Comparison of ENCODE assay signal across 10 cellular contexts in genomic region chr3:57006949-57007419, GRCh38. TPM values are rescaled to one million over a fixed set of nuclear protein-coding genes. Genes with fewer than 3 reads are reported as not detected.
DNase-seq lines count a peak whose midpoint lies in the region; ATAC-seq, FAIRE-seq and TF ChIP-seq lines count a peak whose summit lies in the region.
"Had no signal": no experiment of that assay in that cellular context is flagged by ENCODE, and none has a peak within 500 bp of the region (broad histone marks: within the 10 kb centered on the region; RNA-seq: fewer than 3 reads in every experiment).

No MANE protein-coding gene starts in this region.

- H3K79me2 ChIP-seq in HepG2 (ENCODE audit: insufficient read depth, low read length) = no peaks in the 10 kb centered on the region
- H3K79me2 ChIP-seq in mammary epithelial cell (ENCODE audit: insufficient read depth, low read length) = no peaks in the 10 kb centered on the region

- TF ChIP-seq POLR2A in HepG2 (IDR thresholded peaks at IDR 0.05; ENCODE audit: insufficient read depth in 1 of 2, low read depth in 2 of 2, low read length in 2 of 2) (no peak), right lobe of liver (IDR thresholded peaks at IDR 0.05) (no peak)

- CTCF ChIA-PET in HepG2 (lab: Yijun Ruan, JAX; ENCODE audit: low intra/inter-chr PET ratio, low total read pairs) (no interaction called here), mammary epithelial cell (lab: Charles Lee; ENCODE audit: low non-redundant PET) (no interaction called here)

- no peak for DNase-seq in HepG2 (ENCODE audit: low spot score)
- no peak for DNase-seq in right lobe of liver
- peak; percentile 95 for DNase-seq in mammary epithelial cell
- no peak for DNase-seq in NCI-H1436 treated with DMSO at 0.1 percent for 48 hours (lab: John Stamatoyannopoulos, UW)
- DNase-seq in activated effector memory CD4-positive, alpha-beta T cell treated with anti-CD3 and anti-CD28 coated beads, Interleukin-2, amount 50 U/mL, for 16 hours = no peak
- DNase-seq: NK-92 treated with Interleukin-12 subunit alpha and Interleukin-12 subunit beta, amount 100 ng/mL, for 24 hours had no signal

- POLR2A ChIA-PET in HepG2 (lab: Yijun Ruan, JAX) = no interaction called here

- no peak for ATAC-seq in HepG2
- no peak for ATAC-seq in right lobe of liver
- ATAC-seq in GM19324 (IDR thresholded peaks at IDR 0.05; ENCODE audit: low FRiP score, unreplicated experiment) = no peak
- ATAC-seq in HG03045 (IDR thresholded peaks at IDR 0.05; ENCODE audit: unreplicated experiment) = no peak

- no peaks in the 10 kb centered on the region for H3K4me1 ChIP-seq in HepG2 (ENCODE audit: insufficient read depth, low read length)
- H3K4me1 ChIP-seq in right lobe of liver = no peaks in the 10 kb centered on the region
- H3K4me1 ChIP-seq in mammary epithelial cell (ENCODE audit: insufficient read depth, low read length) = peaks cover 40% of the 10 kb centered on the region
- H3K4me1 ChIP-seq in muscle layer of colon (ENCODE audit: insufficient read depth, low read length) = peaks cover 71% of the 10 kb centered on the region

- H3K4me3 ChIP-seq in HepG2 (replicated peaks in 1 of 3; ENCODE audit: insufficient read depth in 1 of 3, low read depth in 2 of 3, low read length in 3 of 3) (no peak overlapping the region), right lobe of liver (no peak overlapping the region), mammary epithelial cell (replicated peaks in 1 of 3; ENCODE audit: insufficient read depth in 1 of 3, low read depth in 2 of 3, low read length in 3 of 3) (no peak overlapping the region), muscle layer of colon (ENCODE audit: low read depth in 1 of 2, low read length in 2 of 2) (no peak overlapping the region)

- no peak for TF ChIP-seq RAD21 in HepG2 (CRISPR knock-in tag; IDR thresholded peaks at IDR 0.05)

- H2AFZ ChIP-seq in HepG2 (ENCODE audit: low read length) = no peak overlapping the region
- peak overlapping the region; percentile 71 for H2AFZ ChIP-seq in mammary epithelial cell (ENCODE audit: low read depth, low read length)

- H3K9ac ChIP-seq in HepG2 (ENCODE audit: insufficient read depth, low read depth, low read length) = no peak overlapping the region
- H3K9ac ChIP-seq in mammary epithelial cell (ENCODE audit: insufficient read depth, low read length) = no peak overlapping the region
- H3K9ac ChIP-seq in muscle layer of colon (ENCODE audit: low read length) = no peak overlapping the region

- TF ChIP-seq EP300 in HepG2 (IDR thresholded peaks at IDR 0.05; ENCODE audit: low read depth in 2 of 2, low read length in 2 of 2) (no peak), HepG2 (CRISPR knock-in tag; IDR thresholded peaks at IDR 0.05; ENCODE audit: borderline replicate concordance) (no peak)

- peaks cover 1 to 3% of the 10 kb centered on the region in 2 experiments; a peak in 1 of 5 replicates for H3K36me3 ChIP-seq in HepG2 (replicated peaks in 1 of 2; ENCODE audit: control insufficient read depth in 1 of 2, insufficient read depth in 2 of 2, low read length in 2 of 2)
- H3K36me3 ChIP-seq in right lobe of liver = no peaks in the 10 kb centered on the region
- H3K36me3 ChIP-seq in mammary epithelial cell (ENCODE audit: insufficient read depth, low read length) = no peaks in the 10 kb centered on the region
- no peaks in the 10 kb centered on the region for H3K36me3 ChIP-seq in muscle layer of colon (ENCODE audit: insufficient read depth, low read length)

- H3K4me2 ChIP-seq in HepG2 (ENCODE audit: low read depth, low read length) (no peak overlapping the region), mammary epithelial cell (ENCODE audit: insufficient read depth, low read depth, low read length) (peak overlapping the region; percentile 57)

- H3K9me3 ChIP-seq in HepG2 (ENCODE audit: low read length) = no peaks in the 10 kb centered on the region
- H3K9me3 ChIP-seq in right lobe of liver = no peaks in the 10 kb centered on the region
- no peaks in the 10 kb centered on the region for H3K9me3 ChIP-seq in mammary epithelial cell (replicated peaks; ENCODE audit: insufficient read depth, low read length)
- no peaks in the 10 kb centered on the region for H3K9me3 ChIP-seq in muscle layer of colon (ENCODE audit: low read length)

- 78% methylated on average over 5 of the region's 7 CpGs for WGBS in HepG2 (ENCODE audit: low lambda C conversion rate)
- WGBS in right lobe of liver (ENCODE audit: insufficient coverage, low coverage, low lambda C conversion rate, missing lambda C conversion rate) = 58% methylated on average over 3 of the region's 7 CpGs
- WGBS in mammary epithelial cell (ENCODE audit: low coverage, missing lambda C conversion rate) = 29% methylated on average over 6 of the region's 7 CpGs

- in situ Hi-C loops in HepG2 (cut with HindIII; ENCODE audit: extremely low pct_ligation_motif_present, low pct_unique_long_range_greater_than_20kb) = no loop called here
- in situ Hi-C loops in mammary epithelial cell (cut with MboI; ENCODE audit: low sequenced_read_pairs in 2 of 2) = loop anchor here in 1 of 2 donors (5.0 to 10.0 kb wide), 3 partner anchors 55 to 218 kb away; partner anchors contain the start of genes APPL1 and SPATA12

- intact Hi-C loops in HepG2 (cut with micrococcal nuclease; ENCODE audit: unreplicated experiment) (loop anchor here (10.0 kb wide), 1 partner anchor 218 kb away; the partner anchor contains the start of gene APPL1), right lobe of liver (cut with DNase I) (no loop called here), mammary epithelial cell (cut with micrococcal nuclease) (loop anchor here (1.0 to 5.0 kb wide), 4 partner anchors 53 to 145 kb away; partner anchors contain the start of gene SPATA12)

- no peak overlapping the region for H3K27ac ChIP-seq in HepG2 (ENCODE audit: extremely low read length, insufficient read depth, low read length)
- no peak overlapping the region for H3K27ac ChIP-seq in right lobe of liver
- H3K27ac ChIP-seq in mammary epithelial cell (ENCODE audit: insufficient read depth, low read depth, low read length) = peak overlapping the region; percentile 72
- H3K27ac ChIP-seq in muscle layer of colon (ENCODE audit: low read depth, low read length) = peak overlapping the region; percentile 94

- no peak for FAIRE-seq in HepG2 (lab: Jason Lieb, UNC)

- no peaks in the 10 kb centered on the region for H3K27me3 ChIP-seq in HepG2 (ENCODE audit: control insufficient read depth in 1 of 2, insufficient read depth in 2 of 2, low read length in 2 of 2)
- no peaks in the 10 kb centered on the region for H3K27me3 ChIP-seq in right lobe of liver
- H3K27me3 ChIP-seq in mammary epithelial cell (ENCODE audit: insufficient read depth, low read length) = no peaks in the 10 kb centered on the region
- H3K27me3 ChIP-seq in muscle layer of colon (ENCODE audit: control insufficient read depth in 1 of 2, insufficient read depth in 2 of 2, low read length in 2 of 2) = no peaks in the 10 kb centered on the region

- H4K20me1 ChIP-seq in HepG2 (ENCODE audit: insufficient read depth, low read length) (no peaks in the 10 kb centered on the region), mammary epithelial cell (ENCODE audit: insufficient read depth, low read length) (no peaks in the 10 kb centered on the region)

- dilution Hi-C loops in mammary epithelial cell (cut with HindIII; ENCODE audit: low sequenced_read_pairs) = no loop called here

- BruUV-seq in HepG2 (replicated peaks; lab: Mats Ljungman, UMichigan) (no TSS peak), mammary epithelial cell (replicated peaks; lab: Mats Ljungman, UMichigan) (no TSS peak)

- TF ChIP-seq CTCF in HepG2 (CRISPR knock-in tag; IDR thresholded peaks at IDR 0.05) (0 out of 2 replicates have a peak, but pooled peaks have one; percentile 8), right lobe of liver (IDR thresholded peaks at IDR 0.05) (no peak), mammary epithelial cell (conservative IDR thresholded peaks at IDR 0.05 in 1 of 2, IDR thresholded peaks at IDR 0.05 in 1 of 2; ENCODE audit: extremely low read depth in 1 of 2, insufficient read depth in 1 of 2, low read depth in 1 of 2, low read length in 2 of 2) (peak; percentile 50 to 70)

TF ChIP-seq in HepG2, 621 proteins besides CTCF, POLR2A, EP300 and RAD21 (continues in another document):
- no peak for TF ChIP-seq ZNF17 (CRISPR knock-in tag; IDR thresholded peaks at IDR 0.05)
- no peak for TF ChIP-seq CHD4 (IDR thresholded peaks at IDR 0.05; ENCODE audit: borderline replicate concordance, low read length)
- TF ChIP-seq ADNP (CRISPR knock-in tag; IDR thresholded peaks at IDR 0.05) = no peak
- TF ChIP-seq EHMT2 (IDR thresholded peaks at IDR 0.05; ENCODE audit: borderline replicate concordance, low read depth, low read length) = no peak

RNA-seq across cellular contexts. Expression of gene SPATA12, which starts 53.5 kb away (rescaled TPM):
- total RNA-seq in HepG2 (2016; rRNA removed; fragmentation: Illumina TruSeq; extraction: Trizol) (0.09 TPM in 1 of 2 replicates, not detected in the other), right lobe of liver (under 1 TPM in 1 of 6 experiments, not detected in 5; 0.09 TPM), mammary epithelial cell (under 1 TPM in 1 of 2 donors, not detected in 1; 0.21 TPM)
- total RNA-seq in HepG2 (2016; cell fraction: cytosol; rRNA removed; fragmentation: Illumina TruSeq; extraction: Trizol; ENCODE audit: low read depth) = not detected in 2 replicates
- total RNA-seq in HepG2 (2016; cell fraction: insoluble cytoplasmic fraction; rRNA removed; fragmentation: Illumina TruSeq; extraction: Trizol) = 0.04 TPM in 1 of 2 replicates, not detected in the other
- total RNA-seq in HepG2 (2016; cell fraction: membrane; rRNA removed; fragmentation: Illumina TruSeq; extraction: Trizol) = 0.12 TPM in 1 of 2 replicates, not detected in the other
- not detected in 2 replicates for total RNA-seq in HepG2 (2016; cell fraction: nucleus; rRNA removed; fragmentation: Illumina TruSeq; extraction: Trizol)
- polyA plus RNA-seq in HepG2 (2011; rRNA removed) (0.16 and 0.25 TPM in 2 replicates), mammary epithelial cell (0.17 TPM)
- polyA plus RNA-seq in HepG2 (2011; cell fraction: cytosol; rRNA removed) = 0.08 and 0.09 TPM in 2 replicates
- polyA plus RNA-seq in HepG2 (2011; cell fraction: nucleus; rRNA removed) = 0.06 and 0.14 TPM in 2 replicates
- not detected in 2 replicates for polyA plus RNA-seq in HepG2 (2012)
- polyA plus RNA-seq in HepG2 (2016; cell fraction: cytosol; fragmentation: Illumina TruSeq; extraction: Trizol; ENCODE audit: low read depth) = not detected in 2 replicates
- polyA plus RNA-seq in HepG2 (2016; cell fraction: insoluble cytoplasmic fraction; fragmentation: Illumina TruSeq; extraction: Trizol; ENCODE audit: low read depth) = not detected in 2 replicates
- not detected in 2 replicates for polyA plus RNA-seq in HepG2 (2016; cell fraction: membrane; fragmentation: Illumina TruSeq; extraction: Trizol; ENCODE audit: low read depth)
- polyA plus RNA-seq in HepG2 (2016; cell fraction: nucleus; fragmentation: Illumina TruSeq; extraction: Trizol; ENCODE audit: insufficient read depth, low read depth) = not detected in 2 replicates
- polyA minus RNA-seq in HepG2 (2011; rRNA and poly(A)+ RNA removed; ENCODE audit: low replicate concordance) = 0.26 and 0.35 TPM in 2 replicates
- polyA minus RNA-seq in HepG2 (2011; cell fraction: cytosol; rRNA and poly(A)+ RNA removed) = not detected in 2 replicates
- 0.13 TPM in 1 of 2 replicates, not detected in the other for polyA minus RNA-seq in HepG2 (2011; cell fraction: nucleus; rRNA and poly(A)+ RNA removed)
- not detected for polyA minus RNA-seq in mammary epithelial cell
- total RNA-seq: mesenteric fat pad had no signal

Comparison
In these comparisons a context has a peak if more than half of its experiments do, and no peak if none do; other contexts are left out.
1. CTCF ChIP-seq: peak in HepG2 (single experiment) and mammary epithelial cell (2 of 2); none in right lobe of liver (0 of 4).
2. intact Hi-C loops: an anchor here in HepG2 (10.0 kb wide) and mammary epithelial cell (1.0 to 5.0 kb wide); none called in right lobe of liver.
3. H3K27ac ChIP-seq: peak in mammary epithelial cell (single experiment) and muscle layer of colon (single experiment); none in HepG2 (single experiment) and right lobe of liver (0 of 3).